In the genomic region with DNA sequence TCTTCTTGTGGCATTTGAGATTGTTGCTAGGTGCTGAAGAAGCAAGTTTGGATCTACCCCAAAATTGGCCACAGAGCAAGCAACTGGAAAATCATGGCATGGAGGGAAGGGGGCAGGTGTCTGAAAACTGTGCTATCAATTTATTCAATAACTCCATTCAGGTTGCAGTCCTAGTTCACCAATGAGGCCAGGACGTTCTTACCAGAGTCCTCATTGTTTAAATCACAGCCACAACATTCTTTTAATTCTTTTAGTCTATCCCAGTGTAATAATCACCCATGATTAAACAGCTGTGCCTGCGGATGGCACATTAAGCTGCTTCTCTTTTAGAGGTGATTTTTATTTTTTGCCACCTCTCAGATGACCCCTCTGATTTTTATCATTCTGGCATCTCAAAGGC, we compare ENCODE assay signal across 15 cellular contexts.
A peak's percentile ranks its signal among the peaks of the same experiment; 100 is the strongest.
DNase-seq lines count a peak whose midpoint lies in the region; ATAC-seq and TF ChIP-seq lines count a peak whose summit lies in the region.
"Had no signal": no experiment of that assay in that cellular context is flagged by ENCODE, and none has a peak within 500 bp of the region (broad histone marks: within the 10 kb centered on the region; RNA-seq: fewer than 3 reads in every experiment).

No MANE protein-coding gene starts in this region.

- no peak overlapping the region for H2AFZ ChIP-seq in OCI-LY3 (ENCODE audit: low read depth, low read length)

- peak overlapping the region in 3 of 5 experiments; percentile 62 to 74 (median 69) for H3K27ac Mint-ChIP-seq in brain

- no peak overlapping the region for H3K9ac ChIP-seq in OCI-LY3 (ENCODE audit: low read length)

- no peaks in the 10 kb centered on the region for H3K27me3 ChIP-seq in OCI-LY3 (ENCODE audit: low read depth, low read length)
- H3K27me3 ChIP-seq: right lobe of liver had no signal

- ATAC-seq in GM19467 (IDR thresholded peaks at IDR 0.05; ENCODE audit: unreplicated experiment): no peak
- ATAC-seq: right lobe of liver had no signal

- H3K36me3 Mint-ChIP-seq in brain: peaks cover 3% of the 10 kb centered on the region

- H3K27ac ChIP-seq in OCI-LY3 (ENCODE audit: low read length): no peak overlapping the region
- H3K27ac ChIP-seq: right lobe of liver had no signal

- H3K36me3 ChIP-seq in OCI-LY3 (replicated peaks; ENCODE audit: low read depth, low read length): peaks cover 18% of the 10 kb centered on the region
- H3K36me3 ChIP-seq: right lobe of liver, thoracic aorta had no signal

- peak; percentile 50 for DNase-seq in EH (ENCODE audit: low read depth)
- DNase-seq in renal cortical epithelial cell (ENCODE audit: low read depth): peak; percentile 73
- DNase-seq in MV-4-11 (lab: John Stamatoyannopoulos, UW): no peak
- no peak for DNase-seq in NCI-H2029 treated with DMSO at 0.1 percent for 48 hours (lab: John Stamatoyannopoulos, UW)
- DNase-seq in GM19240 (ENCODE audit: insufficient read length, low spot score): no peak
- DNase-seq: activated CD4-positive, CD25-positive, alpha-beta regulatory T cell; dermis blood vessel endothelial cell; NCI-H1048; NCI-H524; right lobe of liver; RPMI8226 had no signal

- H3K9me3 ChIP-seq in OCI-LY3 (ENCODE audit: insufficient read depth, low read length): no peaks in the 10 kb centered on the region
- H3K9me3 ChIP-seq: right lobe of liver, thoracic aorta had no signal

- no peaks in the 10 kb centered on the region for H3K27me3 Mint-ChIP-seq in brain

- H3K4me2 ChIP-seq in OCI-LY3 (ENCODE audit: low read length): peak overlapping the region; percentile 24

- no peak overlapping the region for H3K4me3 ChIP-seq in OCI-LY3 (ENCODE audit: low read length)
- H3K4me3 ChIP-seq: right lobe of liver, thoracic aorta had no signal

- H3K9me3 Mint-ChIP-seq in brain: peaks cover 0 to 2% (median 0%) of the 10 kb centered on the region in 5 experiments

- TF ChIP-seq CTCF in OCI-LY3 (IDR thresholded peaks at IDR 0.05; ENCODE audit: low read depth, low read length): no peak
- TF ChIP-seq CTCF in brain (conservative IDR thresholded peaks at IDR 0.05): no peak

- no peaks in the 10 kb centered on the region for H4K20me1 ChIP-seq in OCI-LY3 (ENCODE audit: insufficient read depth, low read length)

- H3K4me1 ChIP-seq in OCI-LY3 (ENCODE audit: low read length): peaks cover 56% of the 10 kb centered on the region

- H3K4me3 Mint-ChIP-seq in brain: no peak overlapping the region

- H3K4me1 Mint-ChIP-seq in brain: peaks cover 25% of the 10 kb centered on the region

- 0 out of 2 replicates have a peak, but pooled peaks cover 4% of the 10 kb centered on the region for H3K79me2 ChIP-seq in OCI-LY3 (ENCODE audit: low read length)

Comparison
In these comparisons a context has a peak if more than half of its experiments do, and no peak if none do; other contexts are left out.
1. DNase-seq: peak in EH (single experiment) and renal cortical epithelial cell (single experiment); none in MV-4-11 (single experiment), NCI-H2029 treated with DMSO at 0.1 percent for 48 hours (single experiment) and GM19240 (single experiment).